In the genomic region with DNA sequence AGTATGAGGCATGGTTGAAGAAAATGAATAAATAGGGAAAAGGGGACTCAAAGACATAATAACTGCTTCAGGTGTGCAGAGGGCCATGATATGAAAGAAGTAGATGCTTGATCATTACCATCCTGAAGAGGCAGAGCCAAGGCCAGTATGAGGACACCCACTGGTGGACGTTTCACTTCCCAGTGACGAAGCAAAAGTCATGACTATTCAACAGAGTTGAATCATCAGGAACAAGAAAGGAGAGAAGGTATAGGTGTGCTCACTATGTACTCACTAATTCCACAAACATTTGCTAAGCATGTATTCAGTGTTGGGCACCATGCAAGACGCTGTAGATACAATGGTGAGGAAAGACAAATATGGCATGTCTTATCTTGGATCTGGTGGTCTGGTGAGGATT, we compare ENCODE assay signal across 1 cellular context.
TF ChIP-seq lines count a peak whose summit lies in the region.

No MANE protein-coding gene starts in this region.

TF ChIP-seq in K562, 482 proteins besides CTCF, POLR2A, EP300 and RAD21:
- no peak for TF ChIP-seq ELF2 (CRISPR knock-in tag; IDR thresholded peaks at IDR 0.05)
- TF ChIP-seq SRSF7 (optimal IDR thresholded peaks at IDR 0.05; ENCODE audit: low read depth, low read length): no peak
- 0 out of 2 replicates have a peak, but pooled peaks have one; percentile 11 for TF ChIP-seq GATA2 (CRISPR knock-in tag; IDR thresholded peaks at IDR 0.05)
- no peak for TF ChIP-seq ADNP (tag; IDR thresholded peaks at IDR 0.05)
- peak; percentile 25; the same call in 1 of the 2 replicates for TF ChIP-seq C11orf30 (IDR thresholded peaks at IDR 0.05; ENCODE audit: low read depth)
- TF ChIP-seq NFE2 (IDR thresholded peaks at IDR 0.05; ENCODE audit: low read depth): peak; percentile 79
- TF ChIP-seq MAFG (tag; conservative IDR thresholded peaks at IDR 0.05): peak; percentile 24; the same call in 1 of the 2 replicates
